1 cellular context compared by ENCODE assay signal in the genomic region with DNA sequence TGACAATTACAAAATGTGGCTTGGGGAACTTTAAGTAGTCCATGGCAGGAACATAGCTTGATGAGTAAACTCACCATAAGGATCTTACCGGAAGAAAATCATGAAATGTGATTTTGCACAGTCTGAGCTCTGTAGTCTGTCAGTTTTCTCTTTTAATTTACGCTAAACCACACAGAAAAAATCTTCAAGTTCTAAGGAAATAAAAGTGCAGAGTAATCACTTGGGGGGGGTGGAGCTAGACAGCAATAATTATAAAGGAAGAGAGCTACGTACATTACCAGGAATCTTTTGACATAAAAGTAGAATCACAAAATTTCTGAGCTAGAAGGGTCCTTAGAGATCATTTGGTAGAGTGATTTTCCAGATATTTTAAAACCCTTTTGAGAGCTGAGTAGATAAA.
TF ChIP-seq lines count a peak whose summit lies in the region.

No MANE protein-coding gene starts in this region.

TF ChIP-seq in SK-N-SH, 30 proteins besides CTCF, POLR2A, EP300 and RAD21:
- TF ChIP-seq FOXJ3 (CRISPR knock-in tag; IDR thresholded peaks at IDR 0.05) (no peak), EZH2phosphoT487 (IDR thresholded peaks at IDR 0.05; ENCODE audit: borderline replicate concordance, low read depth) (no peak), MEF2A (IDR thresholded peaks at IDR 0.05; ENCODE audit: borderline replicate concordance, low read depth) (no peak), NRF1 (IDR thresholded peaks at IDR 0.05; ENCODE audit: low read depth, low read length) (no peak), CHD2 (IDR thresholded peaks at IDR 0.05; ENCODE audit: low read length, partially characterized antibody) (no peak), GABPA (IDR thresholded peaks at IDR 0.05; ENCODE audit: low read depth) (no peak), POLR2AphosphoS5 (IDR thresholded peaks at IDR 0.05; ENCODE audit: low read depth, low read length) (no peak), FOXM1 (IDR thresholded peaks at IDR 0.05; ENCODE audit: low read depth) (no peak), ELF1 (IDR thresholded peaks at IDR 0.05) (no peak), FOSL2 (IDR thresholded peaks at IDR 0.05; ENCODE audit: borderline replicate concordance, low read depth) (no peak)
- TF ChIP-seq, protein P1, sequence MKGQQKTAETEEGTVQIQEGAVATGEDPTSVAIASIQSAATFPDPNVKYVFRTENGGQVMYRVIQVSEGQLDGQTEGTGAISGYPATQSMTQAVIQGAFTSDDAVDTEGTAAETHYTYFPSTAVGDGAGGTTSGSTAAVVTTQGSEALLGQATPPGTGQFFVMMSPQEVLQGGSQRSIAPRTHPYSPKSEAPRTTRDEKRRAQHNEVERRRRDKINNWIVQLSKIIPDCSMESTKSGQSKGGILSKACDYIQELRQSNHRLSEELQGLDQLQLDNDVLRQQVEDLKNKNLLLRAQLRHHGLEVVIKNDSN (IDR thresholded peaks at IDR 0.05; ENCODE audit: borderline replicate concordance, low read depth): no peak
- TF ChIP-seq, protein P2, sequence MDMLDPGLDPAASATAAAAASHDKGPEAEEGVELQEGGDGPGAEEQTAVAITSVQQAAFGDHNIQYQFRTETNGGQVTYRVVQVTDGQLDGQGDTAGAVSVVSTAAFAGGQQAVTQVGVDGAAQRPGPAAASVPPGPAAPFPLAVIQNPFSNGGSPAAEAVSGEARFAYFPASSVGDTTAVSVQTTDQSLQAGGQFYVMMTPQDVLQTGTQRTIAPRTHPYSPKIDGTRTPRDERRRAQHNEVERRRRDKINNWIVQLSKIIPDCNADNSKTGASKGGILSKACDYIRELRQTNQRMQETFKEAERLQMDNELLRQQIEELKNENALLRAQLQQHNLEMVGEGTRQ (IDR thresholded peaks at IDR 0.05; ENCODE audit: borderline replicate concordance, low read depth, low read length): no peak
- TF ChIP-seq, protein P3, sequence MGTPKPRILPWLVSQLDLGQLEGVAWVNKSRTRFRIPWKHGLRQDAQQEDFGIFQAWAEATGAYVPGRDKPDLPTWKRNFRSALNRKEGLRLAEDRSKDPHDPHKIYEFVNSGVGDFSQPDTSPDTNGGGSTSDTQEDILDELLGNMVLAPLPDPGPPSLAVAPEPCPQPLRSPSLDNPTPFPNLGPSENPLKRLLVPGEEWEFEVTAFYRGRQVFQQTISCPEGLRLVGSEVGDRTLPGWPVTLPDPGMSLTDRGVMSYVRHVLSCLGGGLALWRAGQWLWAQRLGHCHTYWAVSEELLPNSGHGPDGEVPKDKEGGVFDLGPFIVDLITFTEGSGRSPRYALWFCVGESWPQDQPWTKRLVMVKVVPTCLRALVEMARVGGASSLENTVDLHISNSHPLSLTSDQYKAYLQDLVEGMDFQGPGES (IDR thresholded peaks at IDR 0.05; ENCODE audit: low read depth, low read length): no peak
- TF ChIP-seq, protein P4, sequence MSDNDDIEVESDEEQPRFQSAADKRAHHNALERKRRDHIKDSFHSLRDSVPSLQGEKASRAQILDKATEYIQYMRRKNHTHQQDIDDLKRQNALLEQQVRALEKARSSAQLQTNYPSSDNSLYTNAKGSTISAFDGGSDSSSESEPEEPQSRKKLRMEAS (IDR thresholded peaks at IDR 0.05; ENCODE audit: low read depth): no peak
TF ChIP-seq in SK-N-SH: peak in this region for 0.
